8 cellular contexts compared by ENCODE assay signal in genomic region chr18:57803119-57803969, GRCh38. TPM values are rescaled to one million over a fixed set of nuclear protein-coding genes. Genes with fewer than 3 reads are reported as not detected.
DNase-seq lines count a peak whose midpoint lies in the region; ATAC-seq and TF ChIP-seq lines count a peak whose summit lies in the region.

ATP8B1 (minus strand) TSS chr18:57803315; CDS start chr18:57731807, 71,508 bp downstream.

- H3K4me3 Mint-ChIP-seq in activated naive CD8-positive, alpha-beta T cell treated with anti-CD3 and anti-CD28 coated beads for 36 hours, result peak within 1 kb of the TSS; percentile 81

- peaks cover 78% of the 10 kb centered on the region for H3K27me3 Mint-ChIP-seq in activated naive CD8-positive, alpha-beta T cell treated with anti-CD3 and anti-CD28 coated beads for 36 hours

- peak within 1 kb of the TSS; percentile 95 for H2AFZ ChIP-seq in parathyroid adenoma

- peak within 1 kb of the TSS; percentile 57 for H3K27ac ChIP-seq in AG04450 (ENCODE audit: low read depth, low read length)
- H3K27ac ChIP-seq in heart left ventricle, result peak within 1 kb of the TSS; percentile 70 to 97 (median 92)
- H3K27ac ChIP-seq in parathyroid adenoma, result peak within 1 kb of the TSS; percentile 86

- 2 to 3% (median 2%) methylated on average over 41 to 73 of the region's 73 CpGs for WGBS in heart left ventricle, 4 donors

- peaks cover 11% of the 10 kb centered on the region for H3K79me2 ChIP-seq in parathyroid adenoma

- H3K36me3 Mint-ChIP-seq in activated naive CD8-positive, alpha-beta T cell treated with anti-CD3 and anti-CD28 coated beads for 36 hours, result peaks cover 3% of the 10 kb centered on the region

- H3K9me3 ChIP-seq in AG04450 (ENCODE audit: control insufficient read depth, insufficient read depth, low read length), result no peaks in the 10 kb centered on the region; the same call in 1 of the 2 replicates
- no peaks in the 10 kb centered on the region for H3K9me3 ChIP-seq in heart left ventricle
- no peaks in the 10 kb centered on the region for H3K9me3 ChIP-seq in parathyroid adenoma (ENCODE audit: control insufficient read depth, low read length)

- peak in 1 of 2 donors; percentile 76 for TF ChIP-seq POLR2A in heart left ventricle (IDR thresholded peaks at IDR 0.05)

- no peak within 1 kb of the TSS for H3K27ac Mint-ChIP-seq in activated naive CD8-positive, alpha-beta T cell treated with anti-CD3 and anti-CD28 coated beads for 36 hours

- H3K4me2 ChIP-seq in parathyroid adenoma (ENCODE audit: low read length), result peak within 1 kb of the TSS; percentile 86

- H3K4me1 Mint-ChIP-seq in activated naive CD8-positive, alpha-beta T cell treated with anti-CD3 and anti-CD28 coated beads for 36 hours, result peaks cover 12% of the 10 kb centered on the region

- TF ChIP-seq CTCF in AG04450 (IDR thresholded peaks at IDR 0.05; ENCODE audit: low read depth, low read length) (no peak), heart left ventricle (IDR thresholded peaks at IDR 0.05) (no peak), parathyroid adenoma (IDR thresholded peaks at IDR 0.05) (no peak)

- peaks cover 0 to 65% (median 26%) of the 10 kb centered on the region in 12 donors for H3K4me1 ChIP-seq in heart left ventricle
- peaks cover 6% of the 10 kb centered on the region for H3K4me1 ChIP-seq in parathyroid adenoma

- H3K9me3 Mint-ChIP-seq in activated naive CD8-positive, alpha-beta T cell treated with anti-CD3 and anti-CD28 coated beads for 36 hours, result no peaks in the 10 kb centered on the region

- ATAC-seq in GM19025 (IDR thresholded peaks at IDR 0.05; ENCODE audit: low read depth, unreplicated experiment) (peak; percentile 40), heart left ventricle (peak; percentile 88 to 95 (median 91))

- peak within 1 kb of the TSS; percentile 58 for H3K9ac ChIP-seq in parathyroid adenoma

- intact Hi-C loops in heart left ventricle (cut with DNase I), result loop anchor here in 4 of 10 donors (5.0 to 10.0 kb wide), 8 partner anchors 36 to 181 kb away; partner anchors contain the start of gene NARS1 (in 1 of the 4)

- H3K36me3 ChIP-seq in heart left ventricle, result no peaks in the 10 kb centered on the region
- H3K36me3 ChIP-seq in parathyroid adenoma (ENCODE audit: control insufficient read depth, insufficient read depth, low read length), result no peaks in the 10 kb centered on the region

- H3K4me3 ChIP-seq in AG04450 (ENCODE audit: low read depth, low read length) (peak within 1 kb of the TSS; percentile 96), heart left ventricle (peak within 1 kb of the TSS; percentile 78 to 97 (median 90)), parathyroid adenoma (ENCODE audit: low read depth, low read length) (peak within 1 kb of the TSS; percentile 70)

- DNase-seq in AG04450 (ENCODE audit: low read depth, low spot score) (no peak), LHCN-M2 (ENCODE audit: low read depth) (peak; percentile 58), heart left ventricle (peak; percentile 84 to 87 (median 86)), pons (ENCODE audit: low spot score) (no peak)
- DNase-seq in activated naive CD8-positive, alpha-beta T cell treated with anti-CD3 and anti-CD28 coated beads for 36 hours, result peak; percentile 9
- no peak for DNase-seq in activated CD4-positive, alpha-beta T cell treated with anti-CD3 and anti-CD28 coated beads, Interleukin-2, amount 50 U/mL, for 1 hour

- POLR2A ChIA-PET in AG04450 (lab: Yijun Ruan, JAX), result interaction anchor here (0.6 to 1.2 kb wide), 5 partner anchors 14 to 42 kb away, joined by 3 to 4 read pairs (median 4); no protein-coding TSS in a partner anchor

- H3K27me3 ChIP-seq in AG04450 (ENCODE audit: control insufficient read depth, insufficient read depth, low read length), result no peaks in the 10 kb centered on the region
- peaks cover 0 to 46% (median 0%) of the 10 kb centered on the region in 9 donors for H3K27me3 ChIP-seq in heart left ventricle
- H3K27me3 ChIP-seq in parathyroid adenoma (ENCODE audit: control insufficient read depth, insufficient read depth, low read length), result no peaks in the 10 kb centered on the region

- CTCF ChIA-PET in AG04450 (lab: Charles Lee), result interaction anchor here (0.8 kb wide), 1 partner anchor 78 kb away, joined by 3 read pairs; no protein-coding TSS in a partner anchor

RNA-seq across cellular contexts. Expression of gene ATP8B1, which starts in this region (rescaled TPM):
- polyA plus RNA-seq in AG04450 (2011; rRNA removed), result 59.8 and 77.6 TPM in 2 replicates
- 73.5 and 97.0 TPM in 2 replicates for polyA minus RNA-seq in AG04450 (2011; rRNA and poly(A)+ RNA removed)
- total RNA-seq in LHCN-M2 (2014; rRNA removed), result 5.6 and 8.5 TPM in 2 replicates
- 17.4 TPM for polyA plus RNA-seq in LHCN-M2 (2012)
- total RNA-seq in activated naive CD8-positive, alpha-beta T cell treated with anti-CD3 and anti-CD28 coated beads for 36 hours, result 1 to 10 TPM; 1.4 to 1.5 TPM
- total RNA-seq in heart left ventricle, result 10 to 100 TPM in 1 of 9 donors, 1 to 10 TPM in 8; 5.3 to 12.8 (median 6.5) TPM
- polyA plus RNA-seq in heart left ventricle, result 1 to 10 TPM; 3.0 to 3.7 TPM

Comparison
In these comparisons a context has a peak if more than half of its experiments do, and no peak if none do; other contexts are left out.
1. RNA of gene ATP8B1 (polyA plus RNA-seq): 59.8 to 77.6 TPM in AG04450; 3.0 to 3.7 TPM in heart left ventricle; every median in the first group is over 10 times any median in the second.
2. DNase-seq: peak in LHCN-M2 (single experiment), activated naive CD8-positive, alpha-beta T cell treated with anti-CD3 and anti-CD28 coated beads for 36 hours (single experiment) and heart left ventricle (5 of 5); none in AG04450 (single experiment), pons (single experiment) and activated CD4-positive, alpha-beta T cell treated with anti-CD3 and anti-CD28 coated beads, Interleukin-2, amount 50 U/mL, for 1 hour (single experiment).
3. Peak in every context shown above with its lines, with median percentiles within 50 percentile points of each other: H3K27ac ChIP-seq and H3K4me3 ChIP-seq.